1 cellular context compared by ENCODE assay signal in genomic region chr7:102205915-102206314, GRCh38.
TF ChIP-seq lines count a peak whose summit lies in the region.

No MANE protein-coding gene starts in this region.

TF ChIP-seq in GM23338, 12 proteins besides CTCF, POLR2A, EP300 and RAD21 (continued from another document):
- no peak for TF ChIP-seq REST (IDR thresholded peaks at IDR 0.05; ENCODE audit: unreplicated experiment)
- TF ChIP-seq EZH2 (IDR thresholded peaks at IDR 0.05; ENCODE audit: low read depth, unreplicated experiment): no peak
- no peak for TF ChIP-seq EZH2phosphoT487 (IDR thresholded peaks at IDR 0.05; ENCODE audit: unreplicated experiment)
- TF ChIP-seq CREB1 (CRISPR knock-in tag; IDR thresholded peaks at IDR 0.05; ENCODE audit: low read depth): no peak
- no peak for TF ChIP-seq ETS1 (IDR thresholded peaks at IDR 0.05)
- TF ChIP-seq STAT1 (IDR thresholded peaks at IDR 0.05; ENCODE audit: unreplicated experiment): no peak
- no peak for TF ChIP-seq ZNF114 (CRISPR knock-in tag; IDR thresholded peaks at IDR 0.05)
- no peak for TF ChIP-seq ZNF331 (CRISPR knock-in tag; IDR thresholded peaks at IDR 0.05; ENCODE audit: low read depth)
